In the genomic region with DNA sequence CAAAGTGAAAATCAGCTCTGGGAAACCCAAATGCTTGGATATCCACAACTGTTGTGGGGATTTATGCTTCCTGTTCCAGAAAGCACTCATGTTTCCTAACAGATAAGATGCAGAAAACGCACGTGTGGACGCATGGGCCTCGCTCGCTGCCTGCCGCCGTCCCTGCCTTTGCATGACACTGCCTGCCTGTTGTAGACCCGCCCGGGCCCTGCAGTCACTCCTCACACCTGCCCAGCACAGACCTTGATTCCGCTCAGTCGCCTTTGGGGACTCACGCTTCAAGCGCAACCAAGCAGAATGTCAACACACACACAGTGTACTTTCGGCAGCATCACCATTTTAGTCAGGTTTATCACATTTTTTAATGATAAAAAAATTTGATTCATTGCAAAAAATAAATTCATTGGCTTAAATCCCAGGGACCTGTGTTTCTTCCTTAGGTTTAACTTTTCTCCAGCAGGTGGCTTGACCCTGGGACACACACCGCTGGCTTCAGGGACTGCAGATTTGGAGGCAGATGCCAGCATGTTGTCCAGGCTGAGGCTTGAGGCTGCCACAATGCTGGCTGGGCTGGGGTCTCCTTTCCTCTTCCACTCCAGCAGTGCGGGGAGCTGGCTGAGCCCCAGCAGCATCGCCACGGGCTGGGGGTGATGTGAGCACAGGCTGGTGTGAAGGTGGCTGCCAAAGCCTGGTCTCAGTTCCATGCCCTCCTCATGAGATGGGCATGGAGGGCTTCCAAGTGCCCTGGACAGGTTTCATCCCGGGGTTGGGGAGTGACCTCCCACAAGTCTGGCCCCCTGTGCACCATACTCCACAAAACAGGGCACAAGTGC, we compare ENCODE assay signal across 21 cellular contexts.
A peak's percentile ranks its signal among the peaks of the same experiment; 100 is the strongest.
DNase-seq lines count a peak whose midpoint lies in the region; ATAC-seq and TF ChIP-seq lines count a peak whose summit lies in the region.
"Had no signal": no experiment of that assay in that cellular context is flagged by ENCODE, and none has a peak within 500 bp of the region (broad histone marks: within the 10 kb centered on the region; RNA-seq: fewer than 3 reads in every experiment).

No MANE protein-coding gene starts in this region.

- POLR2A ChIA-PET in WTC11 (lab: Charles Lee): no interaction called here

- no peaks in the 10 kb centered on the region for H3K36me3 ChIP-seq in H7 (replicated peaks; ENCODE audit: control insufficient read depth, insufficient read depth, low read length)
- no peaks in the 10 kb centered on the region for H3K36me3 ChIP-seq in smooth muscle cell (ENCODE audit: low read depth)
- H3K36me3 ChIP-seq: BE2C had no signal

- no peaks in the 10 kb centered on the region; the same call in 1 of the 2 replicates for H3K27me3 Mint-ChIP-seq in WTC11 (ENCODE audit: low read depth)
- H3K27me3 Mint-ChIP-seq in progenitor cell of endocrine pancreas: peaks cover 52% of the 10 kb centered on the region
- H3K27me3 Mint-ChIP-seq: IgD-negative memory B cell had no signal

- H3K4me2 ChIP-seq in smooth muscle cell: no peak overlapping the region
- H3K4me2 ChIP-seq: A549 had no signal

- WGBS in smooth muscle cell (ENCODE audit: low lambda C conversion rate): 86% methylated on average over 19 of the region's 19 CpGs

- TF ChIP-seq CTCF in WTC11 (IDR thresholded peaks at IDR 0.05) (no peak), progenitor cell of endocrine pancreas (IDR thresholded peaks at IDR 0.05; ENCODE audit: unreplicated experiment) (peak; percentile 35), smooth muscle cell (IDR thresholded peaks at IDR 0.05; ENCODE audit: borderline replicate concordance, insufficient read depth, poor library complexity, severe bottlenecking) (no peak)

- no peak overlapping the region for H3K27ac ChIP-seq in smooth muscle cell (ENCODE audit: low read depth)
- H3K27ac ChIP-seq: A549 had no signal

- peaks cover 5% of the 10 kb centered on the region for H3K4me1 ChIP-seq in smooth muscle cell (ENCODE audit: low read depth)
- H3K4me1 ChIP-seq: A549, BE2C had no signal

- no peak overlapping the region for H3K4me3 ChIP-seq in H7 (ENCODE audit: insufficient read depth, low read depth, low read length)
- H3K4me3 ChIP-seq in smooth muscle cell: no peak overlapping the region
- H3K4me3 ChIP-seq: A549, GM12878 had no signal

- no peak overlapping the region for H2AFZ ChIP-seq in smooth muscle cell (ENCODE audit: low read depth)

- H3K36me3 Mint-ChIP-seq in WTC11 (no peaks in the 10 kb centered on the region), progenitor cell of endocrine pancreas (ENCODE audit: insufficient read depth) (no peaks in the 10 kb centered on the region)
- H3K36me3 Mint-ChIP-seq: IgD-negative memory B cell had no signal

- H3K9me3 Mint-ChIP-seq in WTC11 (no peaks in the 10 kb centered on the region), progenitor cell of endocrine pancreas (ENCODE audit: low read depth) (no peaks in the 10 kb centered on the region)
- H3K9me3 Mint-ChIP-seq: IgD-negative memory B cell had no signal

- DNase-seq in H7 (peak; percentile 73), WTC11 (ENCODE audit: low spot score) (peak; percentile 29), mesenteric fat pad (ENCODE audit: low spot score) (peak; percentile 74), progenitor cell of endocrine pancreas (ENCODE audit: low spot score, unreplicated experiment) (no peak), smooth muscle cell (lab: John Stamatoyannopoulos, UW; ENCODE audit: unreplicated experiment) (no peak)
- no peak for DNase-seq in activated effector memory CD4-positive, alpha-beta T cell treated with Interleukin-2 at 50 U/mL for 16 hours
- DNase-seq in activated naive CD4-positive, alpha-beta T cell treated with anti-CD3 and anti-CD28 coated beads, Interleukin-2, amount 50 U/mL, for 16 hours: no peak
- DNase-seq: BE2C, DMS79 treated with DMSO at 0.1 percent for 48 hours, Karpas-422, MV-4-11, NCI-H1694, NCI-H2081, NCI-H2171 treated with DMSO at 0.1 percent for 48 hours, NCI-H446, NCI-H526, Right ventricle myocardium superior had no signal

- CTCF ChIA-PET in WTC11 (lab: Charles Lee): no interaction called here

- no peaks in the 10 kb centered on the region for H4K20me1 ChIP-seq in smooth muscle cell (ENCODE audit: low read depth)

- H3F3A ChIP-seq in smooth muscle cell (ENCODE audit: low read depth): no peaks in the 10 kb centered on the region

- no peak overlapping the region for H3K9ac ChIP-seq in smooth muscle cell (ENCODE audit: low read depth)

- H3K4me3 Mint-ChIP-seq in WTC11 (no peak overlapping the region), progenitor cell of endocrine pancreas (ENCODE audit: low read depth) (no peak overlapping the region)
- H3K4me3 Mint-ChIP-seq: IgD-negative memory B cell had no signal

- ATAC-seq in WTC11: peak; percentile 61
- ATAC-seq: A549, GM12878, HCT116 had no signal

- H3K27me3 ChIP-seq in H7 (ENCODE audit: control insufficient read depth, insufficient read depth, low read length) (no peaks in the 10 kb centered on the region), smooth muscle cell (ENCODE audit: low read depth) (no peaks in the 10 kb centered on the region)
- H3K27me3 ChIP-seq: BE2C had no signal

- no peaks in the 10 kb centered on the region for H3K79me2 ChIP-seq in smooth muscle cell (ENCODE audit: low read depth)

- H3K4me1 Mint-ChIP-seq in WTC11: peaks cover 64% of the 10 kb centered on the region
- no peaks in the 10 kb centered on the region for H3K4me1 Mint-ChIP-seq in progenitor cell of endocrine pancreas (ENCODE audit: low read depth)
- H3K4me1 Mint-ChIP-seq: IgD-negative memory B cell had no signal

- no peak overlapping the region for H3K27ac Mint-ChIP-seq in WTC11
- no peak overlapping the region for H3K27ac Mint-ChIP-seq in progenitor cell of endocrine pancreas

- no peaks in the 10 kb centered on the region for H3K9me3 ChIP-seq in smooth muscle cell (replicated peaks; ENCODE audit: low read depth)
- H3K9me3 ChIP-seq: A549 had no signal

TF ChIP-seq in WTC11, 78 proteins besides CTCF, POLR2A, EP300 and RAD21:
- TF ChIP-seq CBFB (CRISPR knock-in tag; IDR thresholded peaks at IDR 0.05; ENCODE audit: low read depth) (no peak), TEAD1 (CRISPR knock-in tag; IDR thresholded peaks at IDR 0.05) (no peak), ZNF671 (CRISPR knock-in tag; IDR thresholded peaks at IDR 0.05) (no peak), TEAD4 (CRISPR knock-in tag; IDR thresholded peaks at IDR 0.05) (no peak)
- TF ChIP-seq, protein P1, sequence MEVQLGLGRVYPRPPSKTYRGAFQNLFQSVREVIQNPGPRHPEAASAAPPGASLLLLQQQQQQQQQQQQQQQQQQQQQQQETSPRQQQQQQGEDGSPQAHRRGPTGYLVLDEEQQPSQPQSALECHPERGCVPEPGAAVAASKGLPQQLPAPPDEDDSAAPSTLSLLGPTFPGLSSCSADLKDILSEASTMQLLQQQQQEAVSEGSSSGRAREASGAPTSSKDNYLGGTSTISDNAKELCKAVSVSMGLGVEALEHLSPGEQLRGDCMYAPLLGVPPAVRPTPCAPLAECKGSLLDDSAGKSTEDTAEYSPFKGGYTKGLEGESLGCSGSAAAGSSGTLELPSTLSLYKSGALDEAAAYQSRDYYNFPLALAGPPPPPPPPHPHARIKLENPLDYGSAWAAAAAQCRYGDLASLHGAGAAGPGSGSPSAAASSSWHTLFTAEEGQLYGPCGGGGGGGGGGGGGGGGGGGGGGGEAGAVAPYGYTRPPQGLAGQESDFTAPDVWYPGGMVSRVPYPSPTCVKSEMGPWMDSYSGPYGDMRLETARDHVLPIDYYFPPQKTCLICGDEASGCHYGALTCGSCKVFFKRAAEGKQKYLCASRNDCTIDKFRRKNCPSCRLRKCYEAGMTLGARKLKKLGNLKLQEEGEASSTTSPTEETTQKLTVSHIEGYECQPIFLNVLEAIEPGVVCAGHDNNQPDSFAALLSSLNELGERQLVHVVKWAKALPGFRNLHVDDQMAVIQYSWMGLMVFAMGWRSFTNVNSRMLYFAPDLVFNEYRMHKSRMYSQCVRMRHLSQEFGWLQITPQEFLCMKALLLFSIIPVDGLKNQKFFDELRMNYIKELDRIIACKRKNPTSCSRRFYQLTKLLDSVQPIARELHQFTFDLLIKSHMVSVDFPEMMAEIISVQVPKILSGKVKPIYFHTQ (CRISPR knock-in tag; IDR thresholded peaks at IDR 0.05): no peak
- TF ChIP-seq, protein P2, sequence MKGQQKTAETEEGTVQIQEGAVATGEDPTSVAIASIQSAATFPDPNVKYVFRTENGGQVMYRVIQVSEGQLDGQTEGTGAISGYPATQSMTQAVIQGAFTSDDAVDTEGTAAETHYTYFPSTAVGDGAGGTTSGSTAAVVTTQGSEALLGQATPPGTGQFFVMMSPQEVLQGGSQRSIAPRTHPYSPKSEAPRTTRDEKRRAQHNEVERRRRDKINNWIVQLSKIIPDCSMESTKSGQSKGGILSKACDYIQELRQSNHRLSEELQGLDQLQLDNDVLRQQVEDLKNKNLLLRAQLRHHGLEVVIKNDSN (CRISPR knock-in tag; IDR thresholded peaks at IDR 0.05): no peak
- TF ChIP-seq, protein P3, sequence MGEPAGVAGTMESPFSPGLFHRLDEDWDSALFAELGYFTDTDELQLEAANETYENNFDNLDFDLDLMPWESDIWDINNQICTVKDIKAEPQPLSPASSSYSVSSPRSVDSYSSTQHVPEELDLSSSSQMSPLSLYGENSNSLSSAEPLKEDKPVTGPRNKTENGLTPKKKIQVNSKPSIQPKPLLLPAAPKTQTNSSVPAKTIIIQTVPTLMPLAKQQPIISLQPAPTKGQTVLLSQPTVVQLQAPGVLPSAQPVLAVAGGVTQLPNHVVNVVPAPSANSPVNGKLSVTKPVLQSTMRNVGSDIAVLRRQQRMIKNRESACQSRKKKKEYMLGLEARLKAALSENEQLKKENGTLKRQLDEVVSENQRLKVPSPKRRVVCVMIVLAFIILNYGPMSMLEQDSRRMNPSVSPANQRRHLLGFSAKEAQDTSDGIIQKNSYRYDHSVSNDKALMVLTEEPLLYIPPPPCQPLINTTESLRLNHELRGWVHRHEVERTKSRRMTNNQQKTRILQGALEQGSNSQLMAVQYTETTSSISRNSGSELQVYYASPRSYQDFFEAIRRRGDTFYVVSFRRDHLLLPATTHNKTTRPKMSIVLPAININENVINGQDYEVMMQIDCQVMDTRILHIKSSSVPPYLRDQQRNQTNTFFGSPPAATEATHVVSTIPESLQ (CRISPR knock-in tag; IDR thresholded peaks at IDR 0.05): no peak

Comparison
In these comparisons a context has a peak if more than half of its experiments do, and no peak if none do; other contexts are left out.
1. DNase-seq: peak in H7 (single experiment), WTC11 (single experiment) and mesenteric fat pad (single experiment); none in progenitor cell of endocrine pancreas (single experiment), activated effector memory CD4-positive, alpha-beta T cell treated with Interleukin-2 at 50 U/mL for 16 hours (single experiment), activated naive CD4-positive, alpha-beta T cell treated with anti-CD3 and anti-CD28 coated beads, Interleukin-2, amount 50 U/mL, for 16 hours (single experiment) and smooth muscle cell (single experiment).